In genomic region chr14:105165761-105166485, GRCh38 we compare ENCODE assay signal across 16 cellular contexts. TPM values are rescaled to one million over a fixed set of nuclear protein-coding genes. Genes with fewer than 3 reads are reported as not detected.
DNase-seq lines count a peak whose midpoint lies in the region; ATAC-seq, FAIRE-seq and TF ChIP-seq lines count a peak whose summit lies in the region.
"Had no signal": no experiment of that assay in that cellular context is flagged by ENCODE, and none has a peak within 500 bp of the region (broad histone marks: within the 10 kb centered on the region; RNA-seq: fewer than 3 reads in every experiment).

No MANE protein-coding gene starts in this region.

- H3K9me3 Mint-ChIP-seq in Calu3 (ENCODE audit: low read depth, unreplicated experiment) = no peaks in the 10 kb centered on the region
- H3K9me3 Mint-ChIP-seq: naive B cell had no signal

- TF ChIP-seq CTCF in Calu3 (IDR thresholded peaks at IDR 0.05; ENCODE audit: unreplicated experiment) = no peak

- H3K36me3 Mint-ChIP-seq in Calu3 (ENCODE audit: insufficient read depth, unreplicated experiment) = peaks cover 18% of the 10 kb centered on the region

- FAIRE-seq in urothelium cell line (lab: Jason Lieb, UNC) = no peak

- CTCF ChIA-PET in Calu3 (lab: Charles Lee) = interaction anchor here (1.5 kb wide), 1 partner anchor 75 kb away, joined by 5 read pairs; no protein-coding TSS in a partner anchor

- peaks cover 11% of the 10 kb centered on the region for H3K27me3 Mint-ChIP-seq in Calu3 (ENCODE audit: unreplicated experiment)

- BruUV-seq in Calu3 (replicated peaks; lab: Mats Ljungman, UMichigan) = no TSS peak

- intact Hi-C loops in Calu3 (cut with micrococcal nuclease; ENCODE audit: unreplicated experiment) = loop anchor here (5.0 kb wide), 1 partner anchor 74 kb away; no protein-coding TSS in a partner anchor

- H3K4me1 Mint-ChIP-seq in Calu3 (ENCODE audit: low read depth, unreplicated experiment) = peaks cover 10% of the 10 kb centered on the region

- no peak for ATAC-seq in left lobe of liver

- no peak overlapping the region for H3K27ac Mint-ChIP-seq in Calu3 (ENCODE audit: unreplicated experiment)
- H3K27ac Mint-ChIP-seq: naive B cell had no signal

- DNase-seq in Calu3 (no peak), NCI-H1105 treated with DMSO at 0.1 percent for 48 hours (lab: John Stamatoyannopoulos, UW) (peak; percentile 70), astrocyte of the hippocampus (ENCODE audit: low read depth, low spot score) (peak; percentile 24), myocyte (ENCODE audit: low read depth) (peak; percentile 37), activated gamma-delta T cell (lab: John Stamatoyannopoulos, UW) (no peak), foreskin melanocyte (no peak), urothelium cell line (ENCODE audit: low spot score) (no peak), left lobe of liver (ENCODE audit: low spot score) (no peak)
- DNase-seq: activated gamma-delta T cell treated with Interleukin-2 at 50 U/mL for 16 hours; brain microvascular endothelial cell; effector memory CD4-positive, alpha-beta T cell; glutamatergic neuron; naive B cell; NCI-H82; SIG-M5; stimulated activated CD4-positive, alpha-beta T cell treated with anti-CD3 and anti-CD28 coated beads, Interleukin-4, amount 100 ng/mL, for 24 hours had no signal

- H3K4me3 Mint-ChIP-seq in Calu3 (ENCODE audit: low read depth, unreplicated experiment) = peak overlapping the region; percentile 55

RNA-seq across cellular contexts. Expression of gene JAG2, which starts 2.7 kb away (rescaled TPM):
- total RNA-seq in Calu3 (2022) (13.8 and 17.6 TPM in 2 replicates), myocyte (32.5 and 42.7 TPM in 2 replicates), left lobe of liver (1.3 TPM)
- 12.0 TPM for polyA plus RNA-seq in myocyte (2012)

RNA-seq across cellular contexts. Expression of gene NUDT14, which starts 15.2 kb away (rescaled TPM):
- total RNA-seq in Calu3 (2022) (38.0 TPM in 2 replicates), myocyte (33.2 and 40.9 TPM in 2 replicates), left lobe of liver (11.5 TPM)
- polyA plus RNA-seq in myocyte (2012) = 14.7 TPM

Comparison
In these comparisons a context has a peak if more than half of its experiments do, and no peak if none do; other contexts are left out.
1. DNase-seq: peak in NCI-H1105 treated with DMSO at 0.1 percent for 48 hours (single experiment), astrocyte of the hippocampus (single experiment) and myocyte (single experiment); none in Calu3 (single experiment), activated gamma-delta T cell (single experiment), foreskin melanocyte (single experiment), urothelium cell line (single experiment) and left lobe of liver (single experiment).